In genomic region chr5:111142932-111143331, GRCh38 we compare ENCODE assay signal across 23 cellular contexts. TPM values are rescaled to one million over a fixed set of nuclear protein-coding genes. Genes with fewer than 3 reads are reported as not detected.
DNase-seq lines count a peak whose midpoint lies in the region; ATAC-seq and TF ChIP-seq lines count a peak whose summit lies in the region.
"Had no signal": no experiment of that assay in that cellular context is flagged by ENCODE, and none has a peak within 500 bp of the region (broad histone marks: within the 10 kb centered on the region; RNA-seq: fewer than 3 reads in every experiment).

No MANE protein-coding gene starts in this region.

- H3K27ac ChIP-seq in SK-N-SH (ENCODE audit: low read depth in 2 of 2, low read length in 1 of 2) (no peak overlapping the region), PC-3 (ENCODE audit: low read length) (no peak overlapping the region), stomach (no peak overlapping the region)
- H3K27ac ChIP-seq: BLaER1, colonic mucosa, gastroesophageal sphincter, PC-9, SJCRH30 had no signal

- H3K4me1 ChIP-seq in SK-N-SH (ENCODE audit: control insufficient read depth in 1 of 2, insufficient read depth in 2 of 2, low read depth in 1 of 2, low read length in 1 of 2) = no peaks in the 10 kb centered on the region
- H3K4me1 ChIP-seq in PC-3 (ENCODE audit: insufficient read depth, low read length) = no peaks in the 10 kb centered on the region
- H3K4me1 ChIP-seq in stomach = no peaks in the 10 kb centered on the region
- H3K4me1 ChIP-seq: colonic mucosa, gastroesophageal sphincter had no signal

- H3K4me3 ChIP-seq in SK-N-SH (ENCODE audit: low read depth in 2 of 2, low read length in 1 of 2) (no peak overlapping the region), PC-3 (ENCODE audit: low read length) (no peak overlapping the region), epithelial cell of proximal tubule (ENCODE audit: low read depth, low read length) (no peak overlapping the region), stomach (no peak overlapping the region)
- H3K4me3 ChIP-seq: BLaER1, colonic mucosa, gastroesophageal sphincter, PC-9, SJCRH30 had no signal

- 77% methylated on average over 4 of the region's 4 CpGs for WGBS in SK-N-SH (ENCODE audit: low lambda C conversion rate)
- WGBS in stomach, 5 donors = 80 to 87% (median 82%) methylated on average over 4 of the region's 4 CpGs

- CTCF ChIA-PET in SK-N-SH (lab: Yijun Ruan, JAX) (interaction anchor here (0.9 kb wide), 1 partner anchor 386 kb away, joined by 3 read pairs; no protein-coding TSS in a partner anchor), PC-3 (lab: Charles Lee) (no interaction called here)

- no peak for TF ChIP-seq POLR2A in stomach (IDR thresholded peaks at IDR 0.05)

- TF ChIP-seq RAD21 in SK-N-SH (IDR thresholded peaks at IDR 0.05; ENCODE audit: low read length) = peak; percentile 40

- no peaks in the 10 kb centered on the region for H4K20me1 ChIP-seq in SK-N-SH (ENCODE audit: insufficient read depth)
- H4K20me1 ChIP-seq in PC-3 (ENCODE audit: low read length) = no peaks in the 10 kb centered on the region
- H4K20me1 ChIP-seq: BLaER1 had no signal

- H3K9me3 ChIP-seq in SK-N-SH = no peaks in the 10 kb centered on the region
- no peaks in the 10 kb centered on the region for H3K9me3 ChIP-seq in PC-3 (ENCODE audit: low read length)
- no peaks in the 10 kb centered on the region for H3K9me3 ChIP-seq in stomach
- H3K9me3 ChIP-seq: BLaER1, colonic mucosa, gastroesophageal sphincter, SJCRH30 had no signal

- H3K9ac ChIP-seq in SK-N-SH (no peak overlapping the region), PC-3 (ENCODE audit: low read length) (no peak overlapping the region)
- H3K9ac ChIP-seq: BLaER1 had no signal

- no peak for TF ChIP-seq EP300 in SK-N-SH (IDR thresholded peaks at IDR 0.05; ENCODE audit: borderline replicate concordance in 1 of 2, low read depth in 1 of 2, low read length in 1 of 2)
- no peak for TF ChIP-seq EP300 in stomach (IDR thresholded peaks at IDR 0.05)

- POLR2A ChIA-PET in SK-N-SH (lab: Yijun Ruan, JAX) (no interaction called here), PC-3 (lab: Charles Lee; ENCODE audit: unreplicated experiment) (no interaction called here)

- no peaks in the 10 kb centered on the region for H3K27me3 ChIP-seq in SK-N-SH (ENCODE audit: insufficient read depth)
- peaks cover 16% of the 10 kb centered on the region; the same call in 1 of the 2 replicates for H3K27me3 ChIP-seq in PC-3 (ENCODE audit: low read length)
- H3K27me3 ChIP-seq in stomach = no peaks in the 10 kb centered on the region
- H3K27me3 ChIP-seq: BLaER1, colonic mucosa, gastroesophageal sphincter, SJCRH30 had no signal

- TF ChIP-seq CTCF in SK-N-SH (IDR thresholded peaks at IDR 0.05) (peak; percentile 21), PC-3 (conservative IDR thresholded peaks at IDR 0.05; ENCODE audit: low read depth, low read length) (peak; percentile 27; the same call in 1 of the 2 replicates), epithelial cell of proximal tubule (conservative IDR thresholded peaks at IDR 0.05; ENCODE audit: low read depth, low read length) (peak; percentile 22), stomach (IDR thresholded peaks at IDR 0.05) (no peak)

- intact Hi-C loops in PC-3 (cut with micrococcal nuclease) = loop anchor here (1.0 kb wide), 1 partner anchor 386 kb away; no protein-coding TSS in a partner anchor
- intact Hi-C loops in sciatic nerve (cut with DNase I) = no loop called here
- intact Hi-C loops in stomach (cut with DNase I; ENCODE audit: low total_unique reads) = no loop called here

- DNase-seq in SK-N-SH (no peak), PC-3 (peak; percentile 32), epithelial cell of proximal tubule (ENCODE audit: low read depth) (no peak), sciatic nerve (ENCODE audit: low spot score) (no peak), stomach (no peak), DMS 273 treated with DMSO at 0.1 percent for 48 hours (lab: John Stamatoyannopoulos, UW) (no peak)
- DNase-seq in stimulated activated CD4-positive, alpha-beta T cell treated with anti-CD3 and anti-CD28 coated beads, Interleukin-4, amount 100 ng/mL, for 1 hour = no peak
- DNase-seq: activated T-cell treated with anti-CD3 and anti-CD28 coated beads, Interleukin-2, amount 50 U/mL, for 72 hours; colonic mucosa; left cardiac atrium; midbrain; NCI-H1436; NCI-H526 treated with DMSO at 0.1 percent for 48 hours; nephron progenitor cell; PC-9; SJCRH30; small intestine; stimulated activated CD4-positive, alpha-beta T cell treated with anti-CD3 and anti-CD28 coated beads, Interleukin-2, amount 100 ng/mL, for 48 hours; T-helper 2 cell had no signal

- no TSS peak for BruUV-seq in PC-3 (replicated peaks; lab: Mats Ljungman, UMichigan)

- no peaks in the 10 kb centered on the region for H3K36me3 ChIP-seq in SK-N-SH (replicated peaks in 1 of 2; ENCODE audit: control insufficient read depth in 1 of 2, insufficient read depth in 2 of 2, low read length in 1 of 2)
- no peaks in the 10 kb centered on the region for H3K36me3 ChIP-seq in PC-3 (ENCODE audit: low read depth, low read length)
- no peaks in the 10 kb centered on the region for H3K36me3 ChIP-seq in stomach
- H3K36me3 ChIP-seq: BLaER1, colonic mucosa, gastroesophageal sphincter, SJCRH30 had no signal

- ATAC-seq in SK-N-SH treated with all-trans-retinoic acid at 6 μM for 48 hours (no peak), PC-3 (peak; percentile 59), sciatic nerve (peak; percentile 44)
- ATAC-seq: activated naive CD4-positive, alpha-beta T cell treated with anti-CD3 and anti-CD28 coated beads, Interleukin-2, amount 50 U/mL, for 72 hours; activated T-cell treated with anti-CD3 and anti-CD28 coated beads, Interleukin-2, amount 50 U/mL, for 72 hours; gastroesophageal sphincter had no signal

- H3K79me2 ChIP-seq in SK-N-SH (ENCODE audit: insufficient read depth) (no peaks in the 10 kb centered on the region), PC-3 (ENCODE audit: low read length) (no peaks in the 10 kb centered on the region)

- H3K9me2 ChIP-seq in SK-N-SH (no peaks in the 10 kb centered on the region), PC-3 (replicated peaks; ENCODE audit: low read length) (no peaks in the 10 kb centered on the region)

- no peak overlapping the region for H2AFZ ChIP-seq in SK-N-SH (ENCODE audit: low read depth)
- no peak overlapping the region for H2AFZ ChIP-seq in PC-3 (ENCODE audit: low read length)
- H2AFZ ChIP-seq: PC-9 had no signal

- H3F3A ChIP-seq in SK-N-SH (replicated peaks; ENCODE audit: insufficient read depth) (no peaks in the 10 kb centered on the region), PC-3 (ENCODE audit: low read length, unreplicated experiment) (no peaks in the 10 kb centered on the region)

- H3K4me2 ChIP-seq in SK-N-SH (no peak overlapping the region), PC-3 (ENCODE audit: low read length) (no peak overlapping the region)
- H3K4me2 ChIP-seq: PC-9 had no signal

TF ChIP-seq in SK-N-SH, 30 proteins besides CTCF, POLR2A, EP300 and RAD21:
- TF ChIP-seq FOXM1 (IDR thresholded peaks at IDR 0.05; ENCODE audit: low read depth) = no peak

TF ChIP-seq in SK-N-SH treated with all-trans-retinoic acid at 6 μM for 48 hours, 23 proteins besides CTCF, POLR2A, EP300 and RAD21:
- TF ChIP-seq ZC3H10 (CRISPR knock-in tag; IDR thresholded peaks at IDR 0.05) = no peak
- TF ChIP-seq CSRNP3 (CRISPR knock-in tag; IDR thresholded peaks at IDR 0.05) = no peak
- TF ChIP-seq ZFP30 (CRISPR knock-in tag; IDR thresholded peaks at IDR 0.05) = no peak
- TF ChIP-seq ESRRG (CRISPR knock-in tag; IDR thresholded peaks at IDR 0.05) = no peak
- no peak for TF ChIP-seq ZNF565 (CRISPR knock-in tag; conservative IDR thresholded peaks at IDR 0.05; ENCODE audit: low read depth)
- TF ChIP-seq, protein P1, sequence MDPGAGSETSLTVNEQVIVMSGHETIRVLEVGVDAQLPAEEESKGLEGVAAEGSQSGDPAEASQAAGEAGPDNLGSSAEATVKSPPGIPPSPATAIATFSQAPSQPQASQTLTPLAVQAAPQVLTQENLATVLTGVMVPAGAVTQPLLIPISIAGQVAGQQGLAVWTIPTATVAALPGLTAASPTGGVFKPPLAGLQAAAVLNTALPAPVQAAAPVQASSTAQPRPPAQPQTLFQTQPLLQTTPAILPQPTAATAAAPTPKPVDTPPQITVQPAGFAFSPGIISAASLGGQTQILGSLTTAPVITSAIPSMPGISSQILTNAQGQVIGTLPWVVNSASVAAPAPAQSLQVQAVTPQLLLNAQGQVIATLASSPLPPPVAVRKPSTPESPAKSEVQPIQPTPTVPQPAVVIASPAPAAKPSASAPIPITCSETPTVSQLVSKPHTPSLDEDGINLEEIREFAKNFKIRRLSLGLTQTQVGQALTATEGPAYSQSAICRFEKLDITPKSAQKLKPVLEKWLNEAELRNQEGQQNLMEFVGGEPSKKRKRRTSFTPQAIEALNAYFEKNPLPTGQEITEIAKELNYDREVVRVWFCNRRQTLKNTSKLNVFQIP (CRISPR knock-in tag; IDR thresholded peaks at IDR 0.05; ENCODE audit: borderline replicate concordance, low read depth) = no peak

RNA-seq across cellular contexts. Expression of gene WDR36, which starts 50.8 kb away (rescaled TPM):
- polyA plus RNA-seq in SK-N-SH (2012; rRNA removed) = 6.7 and 10.4 TPM in 2 replicates
- 8.6 and 9.0 TPM in 2 replicates for polyA plus RNA-seq in SK-N-SH (2012; cell fraction: cytosol; rRNA removed)
- 7.6 and 17.4 TPM in 2 replicates for polyA plus RNA-seq in SK-N-SH (2012; cell fraction: nucleus; rRNA removed)
- total RNA-seq in PC-3 (2014; rRNA removed) = 38.2 and 44.7 TPM in 2 replicates
- 21.0 and 35.7 TPM in 2 replicates for total RNA-seq in epithelial cell of proximal tubule
- 29.4 TPM for total RNA-seq in sciatic nerve
- total RNA-seq in stomach = 10 to 100 TPM in 3 of 5 donors, 1 to 10 TPM in 2; 5.5 to 50.7 (median 13.4) TPM
- polyA plus RNA-seq in stomach = 1 to 10 TPM; 4.0 to 6.4 (median 4.3) TPM

Comparison
In these comparisons a context has a peak if more than half of its experiments do, and no peak if none do; other contexts are left out.
1. CTCF ChIP-seq: peak in SK-N-SH (single experiment), PC-3 (single experiment) and epithelial cell of proximal tubule (single experiment); none in stomach (0 of 7).